Comparison of ENCODE assay signal across 11 cellular contexts in genomic region chr1:162040657-162041056, GRCh38. TPM values are rescaled to one million over a fixed set of nuclear protein-coding genes. Genes with fewer than 3 reads are reported as not detected.
DNase-seq lines count a peak whose midpoint lies in the region; ATAC-seq and TF ChIP-seq lines count a peak whose summit lies in the region.
"Had no signal": no experiment of that assay in that cellular context is flagged by ENCODE, and none has a peak within 500 bp of the region (broad histone marks: within the 10 kb centered on the region; RNA-seq: fewer than 3 reads in every experiment).

No MANE protein-coding gene starts in this region.

- no peak overlapping the region for H3K4me3 ChIP-seq in AG04450 (ENCODE audit: low read depth, low read length)
- H3K4me3 ChIP-seq in SK-N-SH (ENCODE audit: low read depth in 2 of 2, low read length in 1 of 2) = no peak overlapping the region
- H3K4me3 ChIP-seq in fibroblast of the aortic adventitia (ENCODE audit: low read depth, low read length) = no peak overlapping the region

- no peak overlapping the region for H3K27ac ChIP-seq in AG04450 (ENCODE audit: low read depth, low read length)
- H3K27ac ChIP-seq in SK-N-SH (ENCODE audit: low read depth in 2 of 2, low read length in 1 of 2) = no peak overlapping the region
- H3K27ac ChIP-seq in CD4-positive, alpha-beta T cell (ENCODE audit: low read depth, low read length) = no peak overlapping the region

- no peak for DNase-seq in AG04450 (ENCODE audit: low read depth, low spot score)
- DNase-seq in HCEC 1CT = peak; percentile 50
- DNase-seq in SK-N-SH = no peak
- DNase-seq in fibroblast of the aortic adventitia (ENCODE audit: low read depth) = peak; percentile 56
- DNase-seq in CD4-positive, alpha-beta T cell = no peak
- no peak for DNase-seq in omental fat pad (ENCODE audit: low spot score)
- DNase-seq: activated T-cell treated with anti-CD3 and anti-CD28 coated beads, Interleukin-2, amount 50 U/mL, for 72 hours; NCI-H446 treated with DMSO at 0.1 percent for 48 hours had no signal

- CTCF ChIA-PET in AG04450 (lab: Charles Lee) = interaction anchor here (0.8 to 3.5 kb wide), 6 partner anchors 8 to 248 kb away, joined by 3 to 49 read pairs (median 5); no protein-coding TSS in a partner anchor
- CTCF ChIA-PET in SK-N-SH (lab: Yijun Ruan, JAX) = interaction anchor here (0.6 to 1.8 kb wide), 3 partner anchors 118 to 572 kb away, joined by 3 to 22 read pairs (median 4); no protein-coding TSS in a partner anchor
- CTCF ChIA-PET in CD4-positive, alpha-beta T cell (lab: Charles Lee) = no interaction called here

- intact Hi-C loops in CD4-positive, alpha-beta T cell (cut with DNase I, micrococcal nuclease) = no loop called here

- POLR2A ChIA-PET in AG04450 (lab: Yijun Ruan, JAX) = no interaction called here
- POLR2A ChIA-PET in SK-N-SH (lab: Yijun Ruan, JAX) = no interaction called here
- POLR2A ChIA-PET in CD4-positive, alpha-beta T cell (lab: Charles Lee) = no interaction called here

- H3K4me3 Mint-ChIP-seq in CD4-positive, alpha-beta T cell = no peak overlapping the region
- H3K4me3 Mint-ChIP-seq: activated T-cell treated with anti-CD3 and anti-CD28 coated beads, Interleukin-2, amount 50 U/mL, for 72 hours had no signal

- no peaks in the 10 kb centered on the region for H3K79me2 ChIP-seq in SK-N-SH (ENCODE audit: insufficient read depth)

- H3K4me1 ChIP-seq in SK-N-SH (ENCODE audit: control insufficient read depth in 1 of 2, insufficient read depth in 2 of 2, low read depth in 1 of 2, low read length in 1 of 2) = peaks cover 6 to 8% of the 10 kb centered on the region in 2 experiments; a peak in 1 of 4 replicates

- H3K27ac Mint-ChIP-seq in CD4-positive, alpha-beta T cell = no peak overlapping the region
- H3K27ac Mint-ChIP-seq: activated T-cell treated with anti-CD3 and anti-CD28 coated beads, Interleukin-2, amount 50 U/mL, for 72 hours had no signal

- H3K9me3 ChIP-seq in AG04450 (ENCODE audit: control insufficient read depth, insufficient read depth, low read length) (no peaks in the 10 kb centered on the region), SK-N-SH (no peaks in the 10 kb centered on the region)
- peaks cover 7% of the 10 kb centered on the region for H3K9me3 ChIP-seq in CD4-positive, alpha-beta T cell (ENCODE audit: control insufficient read depth, low read length)

- H3K4me2 ChIP-seq in SK-N-SH = no peak overlapping the region

- H3K27me3 ChIP-seq in AG04450 (ENCODE audit: control insufficient read depth, insufficient read depth, low read length) (peaks cover 2% of the 10 kb centered on the region), SK-N-SH (ENCODE audit: insufficient read depth) (no peaks in the 10 kb centered on the region)
- H3K27me3 ChIP-seq in CD4-positive, alpha-beta T cell (ENCODE audit: control insufficient read depth, insufficient read depth, low read length) = no peaks in the 10 kb centered on the region

- H3K9me2 ChIP-seq in SK-N-SH = no peaks in the 10 kb centered on the region

- peak; percentile 10; the same call in 1 of the 2 replicates for TF ChIP-seq RAD21 in SK-N-SH (IDR thresholded peaks at IDR 0.05; ENCODE audit: low read length)

- peaks cover 2% of the 10 kb centered on the region for H3F3A ChIP-seq in SK-N-SH (replicated peaks; ENCODE audit: insufficient read depth)

- H3K27me3 Mint-ChIP-seq in CD4-positive, alpha-beta T cell = peaks cover 5% of the 10 kb centered on the region

- no peaks in the 10 kb centered on the region for H3K36me3 ChIP-seq in SK-N-SH (replicated peaks in 1 of 2; ENCODE audit: control insufficient read depth in 1 of 2, insufficient read depth in 2 of 2, low read length in 1 of 2)

- no peaks in the 10 kb centered on the region for H3K4me1 Mint-ChIP-seq in CD4-positive, alpha-beta T cell (ENCODE audit: low read depth)

- H3K9ac ChIP-seq in SK-N-SH = no peak overlapping the region

- TF ChIP-seq EP300 in SK-N-SH (IDR thresholded peaks at IDR 0.05; ENCODE audit: borderline replicate concordance in 1 of 2, low read depth in 1 of 2, low read length in 1 of 2) = no peak

- H3K36me3 Mint-ChIP-seq in CD4-positive, alpha-beta T cell (ENCODE audit: low read depth) = no peaks in the 10 kb centered on the region

- ATAC-seq in CD4-positive, alpha-beta T cell (ENCODE audit: poor library complexity) = no peak
- ATAC-seq in omental fat pad (ENCODE audit: low FRiP score) (no peak), HG03469 (IDR thresholded peaks at IDR 0.05; ENCODE audit: unreplicated experiment) (no peak), HG03378 (IDR thresholded peaks at IDR 0.05; ENCODE audit: unreplicated experiment) (no peak)
- ATAC-seq: activated T-cell treated with anti-CD3 and anti-CD28 coated beads, Interleukin-2, amount 50 U/mL, for 72 hours had no signal

- H4K20me1 ChIP-seq in SK-N-SH (ENCODE audit: insufficient read depth) = no peaks in the 10 kb centered on the region

- TF ChIP-seq CTCF in AG04450 (IDR thresholded peaks at IDR 0.05; ENCODE audit: low read depth, low read length) (peak; percentile 64), SK-N-SH (IDR thresholded peaks at IDR 0.05) (peak; percentile 54), fibroblast of the aortic adventitia (IDR thresholded peaks at IDR 0.05; ENCODE audit: insufficient read depth, low read length) (peak; percentile 67), omental fat pad (IDR thresholded peaks at IDR 0.05) (no peak)
- TF ChIP-seq CTCF in CD4-positive, alpha-beta T cell (IDR thresholded peaks at IDR 0.05) = no peak

- H2AFZ ChIP-seq in SK-N-SH (ENCODE audit: low read depth) = no peak overlapping the region

- no peaks in the 10 kb centered on the region for H3K9me3 Mint-ChIP-seq in CD4-positive, alpha-beta T cell

TF ChIP-seq in SK-N-SH, 30 proteins besides CTCF, POLR2A, EP300 and RAD21:
- no peak for TF ChIP-seq FOXM1 (IDR thresholded peaks at IDR 0.05; ENCODE audit: low read depth)
- no peak for TF ChIP-seq MEF2A (IDR thresholded peaks at IDR 0.05; ENCODE audit: borderline replicate concordance, low read depth)
- no peak for TF ChIP-seq RXRA (IDR thresholded peaks at IDR 0.05; ENCODE audit: borderline replicate concordance, low read depth)
- TF ChIP-seq FOXJ3 (CRISPR knock-in tag; IDR thresholded peaks at IDR 0.05) = no peak
- TF ChIP-seq NFIC (IDR thresholded peaks at IDR 0.05; ENCODE audit: borderline replicate concordance) = no peak
- TF ChIP-seq POLR2AphosphoS5 (IDR thresholded peaks at IDR 0.05; ENCODE audit: low read depth, low read length) = no peak
- TF ChIP-seq NRF1 (IDR thresholded peaks at IDR 0.05; ENCODE audit: low read depth, low read length) = no peak
- no peak for TF ChIP-seq RCOR1 (IDR thresholded peaks at IDR 0.05; ENCODE audit: low read length)
- TF ChIP-seq GABPA (IDR thresholded peaks at IDR 0.05; ENCODE audit: low read depth) = no peak

RNA-seq across cellular contexts. Expression of gene OLFML2B, which starts 17.0 kb away (rescaled TPM):
- polyA plus RNA-seq in AG04450 (2011; rRNA removed) = 0.68 and 1.2 TPM in 2 replicates
- 0.91 and 1.4 TPM in 2 replicates for polyA minus RNA-seq in AG04450 (2011; rRNA and poly(A)+ RNA removed)
- polyA plus RNA-seq in SK-N-SH (2012; rRNA removed) = 5.7 and 7.3 TPM in 2 replicates
- polyA plus RNA-seq in SK-N-SH (2012; cell fraction: cytosol; rRNA removed) = 5.9 and 6.8 TPM in 2 replicates
- 8.2 and 8.9 TPM in 2 replicates for polyA plus RNA-seq in SK-N-SH (2012; cell fraction: nucleus; rRNA removed)
- 12.0 and 14.5 TPM in 2 replicates for total RNA-seq in fibroblast of the aortic adventitia (ENCODE audit: low replicate concordance)
- total RNA-seq in CD4-positive, alpha-beta T cell = under 1 TPM in 1 of 2 experiments, not detected in 1; 0.08 TPM
- 10 to 100 TPM; 12.5 to 27.2 (median 16.8) TPM for total RNA-seq in omental fat pad
- total RNA-seq: activated T-cell treated with anti-CD3 and anti-CD28 coated beads, Interleukin-2, amount 50 U/mL, for 72 hours; G401 had no signal

RNA-seq across cellular contexts. Expression of gene NOS1AP, which starts 28.8 kb away (rescaled TPM):
- polyA plus RNA-seq in AG04450 (2011; rRNA removed) (0.04 and 0.12 TPM in 2 replicates), SK-N-SH (2012; rRNA removed) (0.03 TPM in 2 replicates)
- 0.17 TPM in 1 of 2 replicates, not detected in the other for polyA minus RNA-seq in AG04450 (2011; rRNA and poly(A)+ RNA removed)
- 0.01 and 0.04 TPM in 2 replicates for polyA plus RNA-seq in SK-N-SH (2012; cell fraction: cytosol; rRNA removed)
- 0.10 and 0.21 TPM in 2 replicates for polyA plus RNA-seq in SK-N-SH (2012; cell fraction: nucleus; rRNA removed)
- total RNA-seq in fibroblast of the aortic adventitia (ENCODE audit: low replicate concordance) (0.18 TPM in 1 of 2 replicates, not detected in the other), omental fat pad (1 to 10 TPM; 1.9 to 5.4 (median 3.1) TPM)
- not detected for total RNA-seq in CD4-positive, alpha-beta T cell

Comparison
In these comparisons a context has a peak if more than half of its experiments do, and no peak if none do; other contexts are left out.
1. DNase-seq: peak in HCEC 1CT (single experiment) and fibroblast of the aortic adventitia (single experiment); none in AG04450 (single experiment), SK-N-SH (single experiment), CD4-positive, alpha-beta T cell (0 of 10) and omental fat pad (single experiment).
2. CTCF ChIP-seq: peak in AG04450 (single experiment), SK-N-SH (single experiment) and fibroblast of the aortic adventitia (single experiment); none in CD4-positive, alpha-beta T cell (single experiment) and omental fat pad (0 of 3).
3. RNA of gene OLFML2B, which starts 17.0 kb away (total RNA-seq): 12.5 to 27.2 TPM in omental fat pad and 12.0 to 14.5 TPM in fibroblast of the aortic adventitia; 0.08 TPM in CD4-positive, alpha-beta T cell; every median in the first group is over 10 times any median in the second.